Comparison of ENCODE assay signal across 1 cellular context in the genomic region with DNA sequence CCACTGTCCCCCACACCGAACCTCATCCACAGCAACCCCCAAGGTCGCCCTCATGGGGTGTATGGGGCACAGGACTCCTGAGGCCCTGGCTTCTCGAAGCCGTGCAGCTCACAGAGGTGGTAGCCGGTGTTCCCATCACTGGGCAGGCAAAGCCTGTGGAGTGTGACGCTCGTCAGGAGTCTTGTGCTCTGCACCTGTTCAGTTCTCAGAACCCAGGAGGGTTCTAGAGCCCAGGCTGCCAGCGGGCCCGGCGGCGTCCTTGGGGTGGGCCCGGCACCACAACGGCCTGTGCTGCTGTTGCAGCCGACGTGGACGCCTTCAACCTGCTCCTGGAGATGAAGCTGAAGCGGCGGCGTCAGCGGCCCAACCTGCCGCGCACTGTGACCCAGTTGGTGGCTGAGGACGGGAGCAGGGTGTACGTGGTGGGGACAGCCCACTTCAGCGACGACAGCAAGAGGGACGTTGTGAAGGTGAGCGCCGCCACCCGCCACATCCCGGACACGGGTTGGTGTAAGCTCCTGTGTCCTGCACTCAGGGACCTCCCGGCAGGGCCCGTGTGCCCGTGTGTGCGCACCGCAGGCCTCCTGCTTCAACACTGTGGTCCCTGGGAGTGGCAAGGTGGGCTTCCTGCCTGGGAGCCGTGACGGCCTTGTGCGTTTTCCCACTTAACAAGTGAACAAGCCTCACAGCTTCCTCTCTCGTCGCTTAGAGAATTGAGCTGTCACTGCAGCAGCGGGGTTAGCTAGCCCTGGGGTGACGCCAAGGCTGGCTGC.
TF ChIP-seq lines count a peak whose summit lies in the region.

No MANE protein-coding gene starts in this region.

TF ChIP-seq in SK-N-SH, 30 proteins besides CTCF, POLR2A, EP300 and RAD21:
- TF ChIP-seq, protein P1, sequence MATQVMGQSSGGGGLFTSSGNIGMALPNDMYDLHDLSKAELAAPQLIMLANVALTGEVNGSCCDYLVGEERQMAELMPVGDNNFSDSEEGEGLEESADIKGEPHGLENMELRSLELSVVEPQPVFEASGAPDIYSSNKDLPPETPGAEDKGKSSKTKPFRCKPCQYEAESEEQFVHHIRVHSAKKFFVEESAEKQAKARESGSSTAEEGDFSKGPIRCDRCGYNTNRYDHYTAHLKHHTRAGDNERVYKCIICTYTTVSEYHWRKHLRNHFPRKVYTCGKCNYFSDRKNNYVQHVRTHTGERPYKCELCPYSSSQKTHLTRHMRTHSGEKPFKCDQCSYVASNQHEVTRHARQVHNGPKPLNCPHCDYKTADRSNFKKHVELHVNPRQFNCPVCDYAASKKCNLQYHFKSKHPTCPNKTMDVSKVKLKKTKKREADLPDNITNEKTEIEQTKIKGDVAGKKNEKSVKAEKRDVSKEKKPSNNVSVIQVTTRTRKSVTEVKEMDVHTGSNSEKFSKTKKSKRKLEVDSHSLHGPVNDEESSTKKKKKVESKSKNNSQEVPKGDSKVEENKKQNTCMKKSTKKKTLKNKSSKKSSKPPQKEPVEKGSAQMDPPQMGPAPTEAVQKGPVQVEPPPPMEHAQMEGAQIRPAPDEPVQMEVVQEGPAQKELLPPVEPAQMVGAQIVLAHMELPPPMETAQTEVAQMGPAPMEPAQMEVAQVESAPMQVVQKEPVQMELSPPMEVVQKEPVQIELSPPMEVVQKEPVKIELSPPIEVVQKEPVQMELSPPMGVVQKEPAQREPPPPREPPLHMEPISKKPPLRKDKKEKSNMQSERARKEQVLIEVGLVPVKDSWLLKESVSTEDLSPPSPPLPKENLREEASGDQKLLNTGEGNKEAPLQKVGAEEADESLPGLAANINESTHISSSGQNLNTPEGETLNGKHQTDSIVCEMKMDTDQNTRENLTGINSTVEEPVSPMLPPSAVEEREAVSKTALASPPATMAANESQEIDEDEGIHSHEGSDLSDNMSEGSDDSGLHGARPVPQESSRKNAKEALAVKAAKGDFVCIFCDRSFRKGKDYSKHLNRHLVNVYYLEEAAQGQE (IDR thresholded peaks at IDR 0.05; ENCODE audit: low read depth, low read length): no peak
- TF ChIP-seq JUND (IDR thresholded peaks at IDR 0.05) (no peak), TAF1 (IDR thresholded peaks at IDR 0.05; ENCODE audit: borderline replicate concordance, low read depth, low read length) (no peak)
